In the genomic region with DNA sequence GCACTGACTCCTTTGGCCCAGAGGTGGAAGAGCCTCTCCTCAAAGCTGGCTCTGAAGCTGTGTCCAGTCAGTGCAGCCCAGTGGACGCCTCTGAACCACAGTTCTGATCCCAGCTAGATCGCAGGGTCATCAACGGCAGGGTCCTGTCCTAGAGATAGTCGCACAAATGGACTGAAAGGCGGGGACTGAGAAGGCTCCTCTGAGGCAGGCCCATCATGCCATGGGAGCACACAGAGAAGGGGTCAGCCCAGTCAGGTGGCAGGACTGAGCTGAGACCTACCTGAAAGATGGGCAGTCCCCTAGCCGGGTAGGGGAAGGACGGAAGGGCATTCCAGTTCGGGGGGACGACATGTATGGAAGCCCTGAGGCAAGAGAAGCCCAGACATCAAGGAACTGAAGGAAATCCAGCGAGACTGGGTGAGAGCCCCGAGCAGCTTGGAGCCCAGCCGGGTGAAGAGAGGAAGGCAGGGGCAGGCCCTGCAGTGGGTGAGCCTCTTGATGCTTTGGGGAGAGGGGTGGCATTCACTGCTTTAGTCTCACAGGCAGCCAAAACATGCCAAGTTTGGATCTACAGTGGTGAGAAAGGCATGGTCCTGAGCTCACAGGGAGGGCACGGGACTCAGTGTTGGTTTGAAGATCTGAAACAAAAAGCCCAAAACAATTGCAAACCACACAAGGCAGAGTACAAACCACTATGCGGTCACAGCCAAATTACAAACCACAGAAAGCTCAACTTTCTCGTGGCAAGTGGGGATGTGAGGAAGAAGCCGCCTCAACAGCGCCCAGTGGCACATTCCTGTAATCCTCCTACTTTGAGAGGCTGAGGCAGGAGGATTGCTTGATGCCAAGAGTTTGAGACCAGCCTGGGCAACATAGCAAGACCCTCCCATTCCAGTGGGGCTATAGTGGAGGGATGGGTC, we compare ENCODE assay signal across 10 cellular contexts. TPM values are rescaled to one million over a fixed set of nuclear protein-coding genes. Genes with fewer than 3 reads are reported as not detected.
DNase-seq lines count a peak whose midpoint lies in the region; ATAC-seq and TF ChIP-seq lines count a peak whose summit lies in the region.
"Had no signal": no experiment of that assay in that cellular context is flagged by ENCODE, and none has a peak within 500 bp of the region (broad histone marks: within the 10 kb centered on the region; RNA-seq: fewer than 3 reads in every experiment).

No MANE protein-coding gene starts in this region.

- peak overlapping the region; percentile 89 for H3K27ac Mint-ChIP-seq in T-helper 2 cell treated with Interferon-gamma antibody and Interleukin-4, amounts not matched to agents 5 μg/mL and 100 μg/mL, for 36 hours
- H3K27ac Mint-ChIP-seq in stimulated activated naive B cell treated with anti-CD40 and anti-IgM and Interleukin-4, amounts not matched to agents 10 μg/mL and 1 μg/mL and 100 μg/mL, for 72 hours = peak overlapping the region; percentile 82

- no peaks in the 10 kb centered on the region for H3K27me3 Mint-ChIP-seq in T-helper 2 cell treated with Interferon-gamma antibody and Interleukin-4, amounts not matched to agents 5 μg/mL and 100 μg/mL, for 36 hours (ENCODE audit: low read depth)
- H3K27me3 Mint-ChIP-seq in stimulated activated naive B cell treated with anti-CD40 and anti-IgM and Interleukin-4, amounts not matched to agents 10 μg/mL and 1 μg/mL and 100 μg/mL, for 72 hours = no peaks in the 10 kb centered on the region

- peaks cover 45% of the 10 kb centered on the region for H3K36me3 Mint-ChIP-seq in T-helper 2 cell treated with Interferon-gamma antibody and Interleukin-4, amounts not matched to agents 5 μg/mL and 100 μg/mL, for 36 hours (ENCODE audit: low read depth)
- H3K36me3 Mint-ChIP-seq in stimulated activated naive B cell treated with anti-CD40 and anti-IgM and Interleukin-4, amounts not matched to agents 10 μg/mL and 1 μg/mL and 100 μg/mL, for 72 hours = peaks cover 50 to 68% of the 10 kb centered on the region in 2 donors

- peak; percentile 27 to 45 for ATAC-seq in stimulated activated naive B cell treated with anti-CD40 and anti-IgM and Interleukin-4, amounts not matched to agents 10 μg/mL and 1 μg/mL and 100 μg/mL, for 72 hours (replicated peaks)
- ATAC-seq: body of pancreas had no signal

- peak; percentile 31 for DNase-seq in activated CD4-positive, alpha-beta T cell treated with anti-CD3 and anti-CD28 coated beads for 48 hours
- DNase-seq in activated CD4-positive, alpha-beta T cell treated with anti-CD3 and anti-CD28 coated beads for 4 hours = no peak
- DNase-seq in T-helper 2 cell treated with Interferon-gamma antibody and Interleukin-4, amounts not matched to agents 5 μg/mL and 100 μg/mL, for 36 hours (ENCODE audit: low spot score) = peak; percentile 55
- peak; percentile 41 for DNase-seq in fibroblast of the aortic adventitia (ENCODE audit: low read depth)
- DNase-seq in stimulated activated naive B cell treated with anti-CD40 and anti-IgM and Interleukin-4, amounts not matched to agents 10 μg/mL and 1 μg/mL and 100 μg/mL, for 72 hours = no peak
- DNase-seq in AML-193 (lab: John Stamatoyannopoulos, UW) = no peak
- DNase-seq in activated gamma-delta T cell treated with Interleukin-2 at 50 U/mL for 16 hours = no peak
- DNase-seq in DMS53 (lab: John Stamatoyannopoulos, UW) = no peak

- H3K9me3 Mint-ChIP-seq in T-helper 2 cell treated with Interferon-gamma antibody and Interleukin-4, amounts not matched to agents 5 μg/mL and 100 μg/mL, for 36 hours = no peaks in the 10 kb centered on the region
- no peaks in the 10 kb centered on the region for H3K9me3 Mint-ChIP-seq in stimulated activated naive B cell treated with anti-CD40 and anti-IgM and Interleukin-4, amounts not matched to agents 10 μg/mL and 1 μg/mL and 100 μg/mL, for 72 hours

- peaks cover 48% of the 10 kb centered on the region for H3K4me1 Mint-ChIP-seq in T-helper 2 cell treated with Interferon-gamma antibody and Interleukin-4, amounts not matched to agents 5 μg/mL and 100 μg/mL, for 36 hours (ENCODE audit: low read depth)
- peaks cover 51 to 56% of the 10 kb centered on the region in 2 donors for H3K4me1 Mint-ChIP-seq in stimulated activated naive B cell treated with anti-CD40 and anti-IgM and Interleukin-4, amounts not matched to agents 10 μg/mL and 1 μg/mL and 100 μg/mL, for 72 hours

- TF ChIP-seq CTCF in fibroblast of the aortic adventitia (IDR thresholded peaks at IDR 0.05; ENCODE audit: insufficient read depth, low read length) = no peak

- H3K4me3 Mint-ChIP-seq in T-helper 2 cell treated with Interferon-gamma antibody and Interleukin-4, amounts not matched to agents 5 μg/mL and 100 μg/mL, for 36 hours = peak overlapping the region; percentile 78
- peak overlapping the region; percentile 39 to 46 for H3K4me3 Mint-ChIP-seq in stimulated activated naive B cell treated with anti-CD40 and anti-IgM and Interleukin-4, amounts not matched to agents 10 μg/mL and 1 μg/mL and 100 μg/mL, for 72 hours

- no peak overlapping the region for H3K4me3 ChIP-seq in fibroblast of the aortic adventitia (ENCODE audit: low read depth, low read length)
- H3K4me3 ChIP-seq: body of pancreas, lower lobe of right lung had no signal

RNA-seq across cellular contexts. Expression of gene CALM3, which starts 10.0 kb away (rescaled TPM):
- total RNA-seq in fibroblast of the aortic adventitia (ENCODE audit: low replicate concordance) = 112 and 210 TPM in 2 replicates

RNA-seq across cellular contexts. Expression of gene PTGIR, which starts 13.8 kb away (rescaled TPM):
- 11.4 and 23.2 TPM in 2 replicates for total RNA-seq in fibroblast of the aortic adventitia (ENCODE audit: low replicate concordance)

RNA-seq across cellular contexts. Expression of gene GNG8, which starts 24.9 kb away (rescaled TPM):
- not detected in 2 replicates for total RNA-seq in fibroblast of the aortic adventitia (ENCODE audit: low replicate concordance)
- total RNA-seq: body of pancreas, lower lobe of right lung had no signal

RNA-seq across cellular contexts. Expression of gene DACT3, which starts 49.9 kb away (rescaled TPM):
- total RNA-seq in fibroblast of the aortic adventitia (ENCODE audit: low replicate concordance) = 5.1 and 17.5 TPM in 2 replicates

Comparison
In these comparisons a context has a peak if more than half of its experiments do, and no peak if none do; other contexts are left out.
1. DNase-seq: peak in activated CD4-positive, alpha-beta T cell treated with anti-CD3 and anti-CD28 coated beads for 48 hours (single experiment), T-helper 2 cell treated with Interferon-gamma antibody and Interleukin-4, amounts not matched to agents 5 μg/mL and 100 μg/mL, for 36 hours (single experiment) and fibroblast of the aortic adventitia (single experiment); none in activated CD4-positive, alpha-beta T cell treated with anti-CD3 and anti-CD28 coated beads for 4 hours (0 of 2), stimulated activated naive B cell treated with anti-CD40 and anti-IgM and Interleukin-4, amounts not matched to agents 10 μg/mL and 1 μg/mL and 100 μg/mL, for 72 hours (single experiment), AML-193 (0 of 2), activated gamma-delta T cell treated with Interleukin-2 at 50 U/mL for 16 hours (single experiment) and DMS53 (single experiment).